ENCODE assay signal across 18 cellular contexts in genomic region chr2:120400546-120400945, GRCh38. TPM values are rescaled to one million over a fixed set of nuclear protein-coding genes. Genes with fewer than 3 reads are reported as not detected.
"Had no signal": no experiment of that assay in that cellular context is flagged by ENCODE, and none has a peak within 500 bp of the region (broad histone marks: within the 10 kb centered on the region; RNA-seq: fewer than 3 reads in every experiment).

No MANE protein-coding gene starts in this region.

- H3K27ac Mint-ChIP-seq: activated CD8-positive, alpha-beta T cell treated with anti-CD3 and anti-CD28 coated beads for 36 hours; activated naive CD8-positive, alpha-beta T cell treated with anti-CD3 and anti-CD28 coated beads for 36 hours; activated T-helper 1 cell treated with anti-CD3 and anti-CD28 coated beads, Interleukin-12 subunit alpha, Interleukin-12 subunit beta, Interleukin-2, Interleukin-4 antibody, amounts not matched to agents 30 ng/mL and 10 ng/mL and 1 ng/mL, durations not matched to agents 14 hours and 24 hours and 36 hours; dendritic cell treated with granulocyte-macrophage colony-stimulating factor and Interleukin-4, amounts not matched to agents 40 ng/mL and 50 ng/mL, for 4 days; natural killer cell; stimulated activated naive B cell treated with anti-CD40 and anti-IgM and Interleukin-4, amounts not matched to agents 10 μg/mL and 1 μg/mL and 100 μg/mL, for 72 hours; WTC11 had no signal

- H3K4me1 Mint-ChIP-seq: activated naive CD8-positive, alpha-beta T cell treated with anti-CD3 and anti-CD28 coated beads for 36 hours; natural killer cell; stimulated activated naive B cell treated with anti-CD40 and anti-IgM and Interleukin-4, amounts not matched to agents 10 μg/mL and 1 μg/mL and 100 μg/mL, for 72 hours had no signal

- H3K27me3 ChIP-seq: pancreas, uterus had no signal

- H3K27ac ChIP-seq: esophagus squamous epithelium, lower lobe of right lung, pancreas, tibial artery, uterus had no signal

- DNase-seq: activated CD4-positive, alpha-beta T cell treated with anti-CD3 and anti-CD28 coated beads for 4 hours; activated CD8-positive, alpha-beta T cell treated with anti-CD3 and anti-CD28 coated beads for 36 hours; activated naive CD4-positive, alpha-beta T cell; activated naive CD8-positive, alpha-beta T cell treated with anti-CD3 and anti-CD28 coated beads for 36 hours; amniotic stem cell; effector memory CD4-positive, alpha-beta T cell; esophagus squamous epithelium; left cardiac atrium; lower lobe of right lung; natural killer cell; stimulated activated naive B cell treated with anti-CD40 and anti-IgM and Interleukin-4, amounts not matched to agents 10 μg/mL and 1 μg/mL and 100 μg/mL, for 72 hours; uterus had no signal

- H3K4me1 ChIP-seq: esophagus squamous epithelium, lower lobe of right lung, pancreas, uterus had no signal

- H3K4me3 ChIP-seq: esophagus squamous epithelium, lower lobe of right lung, pancreas, tibial artery, uterus had no signal

- ATAC-seq: activated CD8-positive, alpha-beta T cell treated with anti-CD3 and anti-CD28 coated beads for 36 hours; left cardiac atrium; lower lobe of right lung; natural killer cell; pancreas; stimulated activated naive B cell treated with anti-CD40 and anti-IgM and Interleukin-4, amounts not matched to agents 10 μg/mL and 1 μg/mL and 100 μg/mL, for 72 hours; WTC11 had no signal

- H3K4me3 Mint-ChIP-seq: activated CD8-positive, alpha-beta T cell treated with anti-CD3 and anti-CD28 coated beads for 36 hours; activated naive CD8-positive, alpha-beta T cell treated with anti-CD3 and anti-CD28 coated beads for 36 hours; activated T-helper 1 cell treated with anti-CD3 and anti-CD28 coated beads, Interleukin-12 subunit alpha, Interleukin-12 subunit beta, Interleukin-2, Interleukin-4 antibody, amounts not matched to agents 30 ng/mL and 10 ng/mL and 1 ng/mL, durations not matched to agents 14 hours and 24 hours and 36 hours; dendritic cell treated with granulocyte-macrophage colony-stimulating factor and Interleukin-4, amounts not matched to agents 40 ng/mL and 50 ng/mL, for 4 days; natural killer cell; stimulated activated naive B cell treated with anti-CD40 and anti-IgM and Interleukin-4, amounts not matched to agents 10 μg/mL and 1 μg/mL and 100 μg/mL, for 72 hours; WTC11 had no signal

- H3K9me3 ChIP-seq: esophagus squamous epithelium, lower lobe of right lung, pancreas, tibial artery, uterus had no signal

- H3K36me3 Mint-ChIP-seq: activated naive CD8-positive, alpha-beta T cell treated with anti-CD3 and anti-CD28 coated beads for 36 hours; natural killer cell; stimulated activated naive B cell treated with anti-CD40 and anti-IgM and Interleukin-4, amounts not matched to agents 10 μg/mL and 1 μg/mL and 100 μg/mL, for 72 hours; WTC11 had no signal

- H3K9me3 Mint-ChIP-seq: activated CD8-positive, alpha-beta T cell treated with anti-CD3 and anti-CD28 coated beads for 36 hours; activated naive CD8-positive, alpha-beta T cell treated with anti-CD3 and anti-CD28 coated beads for 36 hours; activated T-helper 1 cell treated with anti-CD3 and anti-CD28 coated beads, Interleukin-12 subunit alpha, Interleukin-12 subunit beta, Interleukin-2, Interleukin-4 antibody, amounts not matched to agents 30 ng/mL and 10 ng/mL and 1 ng/mL, durations not matched to agents 14 hours and 24 hours and 36 hours; dendritic cell treated with granulocyte-macrophage colony-stimulating factor and Interleukin-4, amounts not matched to agents 40 ng/mL and 50 ng/mL, for 4 days; natural killer cell; stimulated activated naive B cell treated with anti-CD40 and anti-IgM and Interleukin-4, amounts not matched to agents 10 μg/mL and 1 μg/mL and 100 μg/mL, for 72 hours; WTC11 had no signal

- H3K36me3 ChIP-seq: esophagus squamous epithelium, lower lobe of right lung, pancreas, tibial artery, uterus had no signal

RNA-seq across cellular contexts. Expression of gene INHBB, which starts 54.6 kb away (rescaled TPM):
- total RNA-seq: activated CD8-positive, alpha-beta T cell treated with anti-CD3 and anti-CD28 coated beads for 36 hours; activated naive CD8-positive, alpha-beta T cell treated with anti-CD3 and anti-CD28 coated beads for 36 hours; activated T-helper 1 cell treated with anti-CD3 and anti-CD28 coated beads, Interleukin-12 subunit alpha, Interleukin-12 subunit beta, Interleukin-2, Interleukin-4 antibody, amounts not matched to agents 30 ng/mL and 10 ng/mL and 1 ng/mL, durations not matched to agents 14 hours and 24 hours and 36 hours; T-helper 2 cell treated with Interferon-gamma antibody and Interleukin-4, amounts not matched to agents 100 ng/mL and 5 ng/mL, for 36 hours had no signal
